Comparison of ENCODE assay signal across 8 cellular contexts in genomic region chr9:107340920-107341632, GRCh38. TPM values are rescaled to one million over a fixed set of nuclear protein-coding genes. Genes with fewer than 3 reads are reported as not detected.
DNase-seq lines count a peak whose midpoint lies in the region; ATAC-seq, FAIRE-seq and TF ChIP-seq lines count a peak whose summit lies in the region.

No MANE protein-coding gene starts in this region.

- H3K9me3 ChIP-seq in T-helper 17 cell (ENCODE audit: control insufficient read depth, low read length, poor library complexity, severe bottlenecking), result no peaks in the 10 kb centered on the region
- H3K9me3 ChIP-seq in small intestine (ENCODE audit: control insufficient read depth, low read depth), result no peaks in the 10 kb centered on the region

- FAIRE-seq in small intestine (lab: Jason Lieb, UNC), result no peak

- TF ChIP-seq CTCF in GM13977 (IDR thresholded peaks at IDR 0.05; ENCODE audit: extremely low read depth, insufficient read depth, missing control alignments), result peak; percentile 96

- peak overlapping the region in 1 of 2 donors; percentile 12 for H3K4me3 ChIP-seq in small intestine (ENCODE audit: low read depth in 1 of 2, low read length in 2 of 2)

- H3K4me3 Mint-ChIP-seq in T-helper 17 cell, result peak overlapping the region; percentile 37

- in situ Hi-C loops in GM13977 (cut with MboI; ENCODE audit: low pct_unique_long_range_greater_than_20kb, low sequenced_read_pairs, unreplicated experiment), result no loop called here

- no peaks in the 10 kb centered on the region for H3K36me3 ChIP-seq in small intestine (ENCODE audit: control insufficient read depth in 2 of 2, insufficient read depth in 2 of 2, low read length in 2 of 2)

- no peaks in the 10 kb centered on the region for H3K4me1 ChIP-seq in small intestine (ENCODE audit: control insufficient read depth in 2 of 2, insufficient read depth in 1 of 2, low read depth in 1 of 2, low read length in 1 of 2)

- peak; percentile 86 for ATAC-seq in HG02623 (IDR thresholded peaks at IDR 0.05; ENCODE audit: unreplicated experiment)
- peak; percentile 86 for ATAC-seq in T-helper 17 cell

- H3K27me3 ChIP-seq in small intestine (ENCODE audit: control insufficient read depth in 2 of 2, insufficient read depth in 2 of 2, low read length in 2 of 2), result no peaks in the 10 kb centered on the region

- DNase-seq in GM13977 (ENCODE audit: low spot score) (peak; percentile 81), NCI-H1092 treated with DMSO at 0.1 percent for 48 hours (lab: John Stamatoyannopoulos, UW) (peak; percentile 51), T-helper 17 cell (peak; percentile 65 to 85 (median 77)), amniotic stem cell (lab: John Stamatoyannopoulos, UW) (peak; percentile 36), hepatic stellate cell (ENCODE audit: low spot score) (peak; percentile 70), small intestine (peak; percentile 83), DMS79 (lab: John Stamatoyannopoulos, UW) (no peak)

- H3K27ac ChIP-seq in small intestine (ENCODE audit: low read depth in 1 of 2, low read length in 1 of 2), result no peak overlapping the region

- no peaks in the 10 kb centered on the region for H3K36me3 Mint-ChIP-seq in T-helper 17 cell (ENCODE audit: low read depth)

- WGBS in small intestine, 3 donors, result 15 to 36% (median 21%) methylated on average over 18 of the region's 18 CpGs

- peaks cover 17% of the 10 kb centered on the region for H3K27me3 Mint-ChIP-seq in T-helper 17 cell

- H3K4me1 Mint-ChIP-seq in T-helper 17 cell, result peaks cover 20% of the 10 kb centered on the region

- H3K27ac Mint-ChIP-seq in T-helper 17 cell, result peak overlapping the region; percentile 87

RNA-seq across cellular contexts. Expression of gene RAD23B, which starts 58.0 kb away (rescaled TPM):
- total RNA-seq in T-helper 17 cell, result 10 to 100 TPM; 64.8 to 75.8 TPM
- polyA plus RNA-seq in small intestine, result 10 to 100 TPM; 49.4 to 62.8 (median 50.8) TPM
